11 cellular contexts compared by ENCODE assay signal in genomic region chr19:40198272-40198990, GRCh38. TPM values are rescaled to one million over a fixed set of nuclear protein-coding genes. Genes with fewer than 3 reads are reported as not detected.
"Had no signal": no experiment of that assay in that cellular context is flagged by ENCODE, and none has a peak within 500 bp of the region (broad histone marks: within the 10 kb centered on the region; RNA-seq: fewer than 3 reads in every experiment).

No MANE protein-coding gene starts in this region.

- H3K27ac ChIP-seq: GM23248 had no signal

- DNase-seq: GM23248, GOT3, H7, H9, HCEC 1CT, HFFc6 had no signal

- H2AFZ ChIP-seq: GM23248, GM23338 had no signal

- H3K9ac ChIP-seq: GM23248 had no signal

- H3K9me3 ChIP-seq: HAP-1 had no signal

- H3K4me2 ChIP-seq: GM23338 had no signal

- H3K4me1 ChIP-seq: HAP-1 had no signal

- ATAC-seq: GM23338, HCT116 had no signal

- H3K9me3 Mint-ChIP-seq: GM23338, H9, HFFc6 had no signal

- H3K4me3 ChIP-seq: GM23248, GM23338, HAP-1 had no signal

- H3K4me3 Mint-ChIP-seq: GM23338, H9, HFFc6 had no signal

- H3K36me3 ChIP-seq: HAP-1 had no signal

RNA-seq across cellular contexts. Expression of gene TTC9B, which starts 19.8 kb away (rescaled TPM):
- total RNA-seq: GM23248, H1, H4, H7, HFFc6 had no signal
- polyA plus RNA-seq: GM23248 had no signal

RNA-seq across cellular contexts. Expression of gene CCNP, which starts 28.1 kb away (rescaled TPM):
- total RNA-seq: GM23248, H4 had no signal
